18 cellular contexts compared by ENCODE assay signal in genomic region chr4:186771624-186772023, GRCh38. TPM values are rescaled to one million over a fixed set of nuclear protein-coding genes. Genes with fewer than 3 reads are reported as not detected.
DNase-seq lines count a peak whose midpoint lies in the region; ATAC-seq and TF ChIP-seq lines count a peak whose summit lies in the region.
"Had no signal": no experiment of that assay in that cellular context is flagged by ENCODE, and none has a peak within 500 bp of the region (broad histone marks: within the 10 kb centered on the region; RNA-seq: fewer than 3 reads in every experiment).

No MANE protein-coding gene starts in this region.

- no peaks in the 10 kb centered on the region for H3K36me3 Mint-ChIP-seq in GM23338 (ENCODE audit: low read depth)
- H3K36me3 Mint-ChIP-seq: CD4-positive, alpha-beta memory T cell had no signal

- no peak overlapping the region for H3K9ac ChIP-seq in HCT116 (ENCODE audit: low read length)

- H3K9me3 Mint-ChIP-seq in GM23338 = no peaks in the 10 kb centered on the region
- H3K9me3 Mint-ChIP-seq: H9 had no signal

- H3K4me2 ChIP-seq in HCT116 (ENCODE audit: low read length) = 0 out of 2 replicates have a peak overlapping the region, but pooled peaks have one; percentile 13
- no peak overlapping the region for H3K4me2 ChIP-seq in GM23338
- H3K4me2 ChIP-seq: PC-9 had no signal

- intact Hi-C loops in HCT116 (cut with micrococcal nuclease) = no loop called here

- TF ChIP-seq CTCF in HCT116 (IDR thresholded peaks at IDR 0.05 in 2 of 3, conservative IDR thresholded peaks at IDR 0.05 in 1 of 3; ENCODE audit: borderline replicate concordance in 1 of 3, insufficient read depth in 1 of 3, low read depth in 2 of 3, low read length in 2 of 3) = no peak
- TF ChIP-seq CTCF in foreskin fibroblast (IDR thresholded peaks at IDR 0.05; ENCODE audit: low read depth, low read length) = no peak
- no peak for TF ChIP-seq CTCF in GM23338 (conservative IDR thresholded peaks at IDR 0.05; ENCODE audit: low read depth in 2 of 2)

- CTCF ChIA-PET in HCT116 (lab: Charles Lee) = no interaction called here

- TF ChIP-seq POLR2A in HCT116 (IDR thresholded peaks at IDR 0.05; ENCODE audit: borderline replicate concordance, extremely low read depth, insufficient read depth, insufficient read length) = no peak

- no peaks in the 10 kb centered on the region for H3K27me3 Mint-ChIP-seq in GM23338 (ENCODE audit: insufficient read depth, low read depth, poor library complexity)
- H3K27me3 Mint-ChIP-seq: CD4-positive, alpha-beta memory T cell had no signal

- no peaks in the 10 kb centered on the region; the same call in 2 of the 3 replicates for H3K4me1 Mint-ChIP-seq in GM23338
- H3K4me1 Mint-ChIP-seq: CD4-positive, alpha-beta memory T cell had no signal

- BruUV-seq in HCT116 (replicated peaks; lab: Mats Ljungman, UMichigan) = no TSS peak

- H3K27ac ChIP-seq in HCT116 (ENCODE audit: low read depth, low read length) = no peak overlapping the region
- H3K27ac ChIP-seq in GM23338 (ENCODE audit: low read depth) = no peak overlapping the region
- H3K27ac ChIP-seq: HL-60, PC-9 had no signal

- no peak for TF ChIP-seq RAD21 in HCT116 (IDR thresholded peaks at IDR 0.05; ENCODE audit: low read depth)

- no peak for DNase-seq in HCT116 (ENCODE audit: low read depth, low spot score)
- DNase-seq in amniotic epithelial cell (ENCODE audit: low read depth) = peak; percentile 39
- DNase-seq in foreskin fibroblast = peak; percentile 21 to 24
- DNase-seq in NCI-H526 (lab: John Stamatoyannopoulos, UW) = no peak
- DNase-seq in GM23338 (ENCODE audit: low spot score) = no peak
- DNase-seq in NCI-H2081 treated with DMSO at 0.1 percent for 48 hours (lab: John Stamatoyannopoulos, UW) = no peak
- DNase-seq: CD4-positive, alpha-beta memory T cell; H9; NCI-H1436; NCI-H2029; NCI-H2171 treated with DMSO at 0.1 percent for 48 hours; NCI-H446 treated with DMSO at 0.1 percent for 48 hours; NCI-H748 treated with DMSO at 0.1 percent for 48 hours; PC-9; SW 1271 had no signal

- no peak overlapping the region for H3K4me3 Mint-ChIP-seq in GM23338
- H3K4me3 Mint-ChIP-seq: CD4-positive, alpha-beta memory T cell; H9 had no signal

- H3K27me3 ChIP-seq in HCT116 (ENCODE audit: insufficient read depth, low read length) = no peaks in the 10 kb centered on the region
- no peaks in the 10 kb centered on the region for H3K27me3 ChIP-seq in GM23338 (ENCODE audit: insufficient read depth)

- H3K9me3 ChIP-seq in HCT116 (ENCODE audit: control insufficient read depth in 1 of 2, insufficient read depth in 1 of 2, low read depth in 1 of 2, low read length in 2 of 2) = no peaks in the 10 kb centered on the region

- POLR2A ChIA-PET in HCT116 (lab: Charles Lee) = no interaction called here

- ATAC-seq in HCT116 (no peak), GM23338 (no peak), GM21381 (IDR thresholded peaks at IDR 0.05; ENCODE audit: unreplicated experiment) (no peak)
- ATAC-seq: K562 had no signal

- H3K4me3 ChIP-seq in HCT116 (replicated peaks in 1 of 2; ENCODE audit: low read depth in 1 of 2, low read length in 2 of 2) (no peak overlapping the region), foreskin fibroblast (ENCODE audit: low read depth in 1 of 2, low read length in 2 of 2) (no peak overlapping the region), GM23338 (no peak overlapping the region)
- H3K4me3 ChIP-seq: K562, PC-9 had no signal

- H3F3A ChIP-seq in GM23338 (replicated peaks; ENCODE audit: low read depth) = no peaks in the 10 kb centered on the region

- H2AFZ ChIP-seq in HCT116 (ENCODE audit: low read depth, low read length, poor library complexity, severe bottlenecking) (peak overlapping the region; percentile 24), GM23338 (no peak overlapping the region)
- H2AFZ ChIP-seq: PC-9 had no signal

- no peak overlapping the region for H3K27ac Mint-ChIP-seq in GM23338
- H3K27ac Mint-ChIP-seq: CD4-positive, alpha-beta memory T cell; H9 had no signal

- H3K79me2 ChIP-seq in HCT116 (ENCODE audit: insufficient read depth, low read length) = no peaks in the 10 kb centered on the region
- H3K79me2 ChIP-seq in GM23338 (replicated peaks; ENCODE audit: insufficient read depth) = no peaks in the 10 kb centered on the region

- no peaks in the 10 kb centered on the region for H4K20me1 ChIP-seq in HCT116 (ENCODE audit: insufficient read depth)
- no peaks in the 10 kb centered on the region for H4K20me1 ChIP-seq in GM23338 (replicated peaks; ENCODE audit: insufficient read depth)

- RAD21 ChIA-PET in HCT116 (lab: Charles Lee; ENCODE audit: low non-redundant PET in 1 of 2, low total read pairs in 2 of 2, uncharacterized antibody in 2 of 2, unreplicated experiment in 2 of 2) = no interaction called here

- H3K4me1 ChIP-seq in HCT116 (ENCODE audit: control insufficient read depth in 1 of 2, insufficient read depth in 2 of 2, low read length in 2 of 2) = peaks cover 0 to 23% of the 10 kb centered on the region in 2 experiments; a peak in 2 of 4 replicates
- no peaks in the 10 kb centered on the region for H3K4me1 ChIP-seq in GM23338 (ENCODE audit: insufficient read depth)

- H3K36me3 ChIP-seq in HCT116 (ENCODE audit: control insufficient read depth in 1 of 2, insufficient read depth in 2 of 2, low read length in 2 of 2) (no peaks in the 10 kb centered on the region), GM23338 (ENCODE audit: insufficient read depth) (no peaks in the 10 kb centered on the region)

- no peaks in the 10 kb centered on the region for H3K9me2 ChIP-seq in HCT116 (ENCODE audit: insufficient read depth)
- no peaks in the 10 kb centered on the region for H3K9me2 ChIP-seq in GM23338 (ENCODE audit: insufficient read depth)

TF ChIP-seq in HCT116, 20 proteins besides CTCF, POLR2A, EP300 and RAD21 (continues in another document):
- TF ChIP-seq REST (IDR thresholded peaks at IDR 0.05; ENCODE audit: low read depth) (no peak), EGR1 (IDR thresholded peaks at IDR 0.05; ENCODE audit: low read depth) (no peak), ZFX (IDR thresholded peaks at IDR 0.05) (no peak), MAX (IDR thresholded peaks at IDR 0.05) (no peak)

TF ChIP-seq in GM23338, 12 proteins besides CTCF, POLR2A, EP300 and RAD21:
- no peak for TF ChIP-seq EZH2phosphoT487 (IDR thresholded peaks at IDR 0.05; ENCODE audit: unreplicated experiment)
- no peak for TF ChIP-seq NANOG (IDR thresholded peaks at IDR 0.05; ENCODE audit: borderline replicate concordance)
- no peak for TF ChIP-seq STAT1 (IDR thresholded peaks at IDR 0.05; ENCODE audit: unreplicated experiment)
- TF ChIP-seq ZNF114 (CRISPR knock-in tag; IDR thresholded peaks at IDR 0.05) = no peak
- no peak for TF ChIP-seq CREB1 (CRISPR knock-in tag; IDR thresholded peaks at IDR 0.05; ENCODE audit: low read depth)
- no peak for TF ChIP-seq ETS1 (IDR thresholded peaks at IDR 0.05)
- TF ChIP-seq REST (IDR thresholded peaks at IDR 0.05; ENCODE audit: unreplicated experiment) = no peak
- no peak for TF ChIP-seq ZNF331 (CRISPR knock-in tag; IDR thresholded peaks at IDR 0.05; ENCODE audit: low read depth)
- no peak for TF ChIP-seq EZH2 (IDR thresholded peaks at IDR 0.05; ENCODE audit: low read depth, unreplicated experiment)
- TF ChIP-seq POLR2AphosphoS5 (IDR thresholded peaks at IDR 0.05; ENCODE audit: low read depth) = no peak

RNA-seq across cellular contexts. Expression of gene FAT1, which starts 48.0 kb away (rescaled TPM):
- total RNA-seq in HCT116 (2021; ENCODE audit: unreplicated experiment) = 676 TPM
- 458 and 528 TPM in 2 replicates for polyA plus RNA-seq in HCT116 (2012)
- total RNA-seq in GM23338 (2014; rRNA removed; shearing (Covaris generic)) = 124 and 137 TPM in 2 replicates
- polyA plus RNA-seq in GM23338 (2016; fragmentation: Nextera tagmentation; extraction: Ambion mirVana) = 31.3 and 37.6 TPM in 2 replicates
- total RNA-seq: CD4-positive, alpha-beta memory T cell had no signal
- polyA plus RNA-seq: CD4-positive, alpha-beta memory T cell had no signal

Comparison
In these comparisons a context has a peak if more than half of its experiments do, and no peak if none do; other contexts are left out.
1. DNase-seq: peak in amniotic epithelial cell (single experiment) and foreskin fibroblast (2 of 2); none in HCT116 (single experiment), NCI-H526 (0 of 2), GM23338 (single experiment) and NCI-H2081 treated with DMSO at 0.1 percent for 48 hours (single experiment).